In genomic region chr14:88463318-88463717, GRCh38 we compare ENCODE assay signal across 8 cellular contexts.
DNase-seq lines count a peak whose midpoint lies in the region; ATAC-seq, FAIRE-seq and TF ChIP-seq lines count a peak whose summit lies in the region.

No MANE protein-coding gene starts in this region.

- peaks cover 6% of the 10 kb centered on the region for H3K4me1 ChIP-seq in fibroblast of lung (ENCODE audit: control insufficient read depth, extremely low read depth, insufficient read depth, low read length)

- H3K79me2 ChIP-seq in fibroblast of lung (ENCODE audit: control insufficient read depth, insufficient read depth, low read length): no peaks in the 10 kb centered on the region

- no peak overlapping the region for H3K27ac ChIP-seq in AG04450 (ENCODE audit: low read depth, low read length)
- H3K27ac ChIP-seq in fibroblast of lung (ENCODE audit: insufficient read depth, low read length): no peak overlapping the region

- H3K36me3 ChIP-seq in fibroblast of lung (ENCODE audit: control insufficient read depth, insufficient read depth, low read length): peaks cover 6% of the 10 kb centered on the region

- TF ChIP-seq CTCF in AG04450 (IDR thresholded peaks at IDR 0.05; ENCODE audit: low read depth, low read length) (peak; percentile 36; the same call in 1 of the 2 replicates), GM12872 (IDR thresholded peaks at IDR 0.05; ENCODE audit: insufficient read depth, low read depth, low read length) (peak; percentile 60), fibroblast of lung (conservative IDR thresholded peaks at IDR 0.05 in 1 of 2, IDR thresholded peaks at IDR 0.05 in 1 of 2; ENCODE audit: low read depth in 1 of 2, low read length in 2 of 2) (peak; percentile 20 to 41)

- POLR2A ChIA-PET in AG04450 (lab: Yijun Ruan, JAX): no interaction called here

- H4K20me1 ChIP-seq in fibroblast of lung (ENCODE audit: control insufficient read depth, extremely low read depth, insufficient read depth, low read length): no peaks in the 10 kb centered on the region

- H3K27me3 ChIP-seq in AG04450 (ENCODE audit: control insufficient read depth, insufficient read depth, low read length) (no peaks in the 10 kb centered on the region), fibroblast of lung (ENCODE audit: control insufficient read depth, insufficient read depth, low read length) (no peaks in the 10 kb centered on the region)

- no peak overlapping the region for H2AFZ ChIP-seq in fibroblast of lung (ENCODE audit: low read length)

- H3K4me3 ChIP-seq in AG04450 (ENCODE audit: low read depth, low read length) (no peak overlapping the region), fibroblast of lung (replicated peaks in 1 of 4; ENCODE audit: control extremely low read depth in 1 of 4, insufficient read depth in 1 of 4, low read depth in 3 of 4, low read length in 4 of 4) (no peak overlapping the region)

- peaks cover 6% of the 10 kb centered on the region for H3K9me3 ChIP-seq in AG04450 (ENCODE audit: control insufficient read depth, insufficient read depth, low read length)
- no peaks in the 10 kb centered on the region for H3K9me3 ChIP-seq in fibroblast of lung (ENCODE audit: control insufficient read depth, insufficient read depth, low read depth, low read length)

- H3K9ac ChIP-seq in fibroblast of lung (ENCODE audit: insufficient read depth, low read length): no peak overlapping the region

- DNase-seq in AG04450 (ENCODE audit: low read depth, low spot score) (no peak), NCI-H1694 treated with DMSO at 0.1 percent for 48 hours (lab: John Stamatoyannopoulos, UW) (peak; percentile 31), fibroblast of lung (ENCODE audit: low read depth in 2 of 2) (no peak), frontal cortex (ENCODE audit: low spot score in 2 of 2) (no peak), NCI-H226 (no peak)
- DNase-seq in activated CD8-positive, alpha-beta memory T cell treated with anti-CD3 and anti-CD28 coated beads for 24 hours: no peak

- no peak overlapping the region for H3K4me2 ChIP-seq in fibroblast of lung (ENCODE audit: extremely low read depth, insufficient read depth, low read length)

- CTCF ChIA-PET in AG04450 (lab: Charles Lee): interaction anchor here (0.6 to 1.9 kb wide), 3 partner anchors 9 to 55 kb away, joined by 3 to 4 read pairs (median 4); no protein-coding TSS in a partner anchor

- no peak for FAIRE-seq in frontal cortex (lab: Jason Lieb, UNC)

- no peak for ATAC-seq in HG02970 (IDR thresholded peaks at IDR 0.05; ENCODE audit: low FRiP score, unreplicated experiment)
